In genomic region chr12:6771509-6772330, GRCh38 we compare ENCODE assay signal across 12 cellular contexts. TPM values are rescaled to one million over a fixed set of nuclear protein-coding genes. Genes with fewer than 3 reads are reported as not detected.
DNase-seq lines count a peak whose midpoint lies in the region; ATAC-seq and TF ChIP-seq lines count a peak whose summit lies in the region.
"Had no signal": no experiment of that assay in that cellular context is flagged by ENCODE, and none has a peak within 500 bp of the region (broad histone marks: within the 10 kb centered on the region; RNA-seq: fewer than 3 reads in every experiment).

No MANE protein-coding gene starts in this region.

- ATAC-seq in heart right ventricle: no peak
- ATAC-seq in natural killer cell treated with Interleukin-12 subunit alpha and Interleukin-12 subunit beta and Interleukin-15 and Interleukin-18, amount 100 ng/mL, for 72 hours: no peak

- H3K36me3 Mint-ChIP-seq in natural killer cell treated with Interleukin-12 subunit alpha and Interleukin-12 subunit beta and Interleukin-15 and Interleukin-18, amount 100 ng/mL, for 72 hours: peaks cover 22% of the 10 kb centered on the region

- peak overlapping the region; percentile 33 for H3K27ac ChIP-seq in left ventricle myocardium inferior (replicated peaks)
- H3K27ac ChIP-seq in heart right ventricle: peak overlapping the region in 4 of 10 donors; percentile 20 to 69 (median 28)
- peak overlapping the region; percentile 34 for H3K27ac ChIP-seq in angular gyrus (ENCODE audit: low read depth, low read length)
- H3K27ac ChIP-seq in tibial artery: peak overlapping the region in 1 of 2 donors; percentile 5
- H3K27ac ChIP-seq: C4-2B had no signal

- H3K4me3 ChIP-seq in left ventricle myocardium inferior (no peak overlapping the region), heart right ventricle (peak overlapping the region in 1 of 10 donors; percentile 45), tibial artery (no peak overlapping the region)

- H3K9me3 ChIP-seq in left ventricle myocardium inferior (replicated peaks) (no peaks in the 10 kb centered on the region), heart right ventricle (no peaks in the 10 kb centered on the region), tibial artery (no peaks in the 10 kb centered on the region)

- WGBS in heart right ventricle, 2 donors: 82 to 84% methylated on average over 12 of the region's 12 CpGs

- no peaks in the 10 kb centered on the region for H3K9me3 Mint-ChIP-seq in natural killer cell treated with Interleukin-12 subunit alpha and Interleukin-12 subunit beta and Interleukin-15 and Interleukin-18, amount 100 ng/mL, for 72 hours

- TF ChIP-seq CTCF in left ventricle myocardium inferior (IDR thresholded peaks at IDR 0.05; ENCODE audit: borderline replicate concordance) (no peak), heart right ventricle (IDR thresholded peaks at IDR 0.05) (no peak), tibial artery (IDR thresholded peaks at IDR 0.05) (no peak)

- H3K36me3 ChIP-seq in left ventricle myocardium inferior (peaks cover 13% of the 10 kb centered on the region), heart right ventricle (peaks cover 0 to 28% (median 0%) of the 10 kb centered on the region in 9 donors), tibial artery (peaks cover 19 to 28% (median 25%) of the 10 kb centered on the region in 3 donors)

- intact Hi-C loops in left ventricle myocardium inferior (cut with micrococcal nuclease) (no loop called here), heart right ventricle (cut with DNase I) (no loop called here), tibial artery (cut with DNase I; ENCODE audit: low total_unique reads) (loop anchor here (10.0 kb wide), 1 partner anchor 157 kb away; no protein-coding TSS in a partner anchor)

- peaks cover 29% of the 10 kb centered on the region for H3K27me3 ChIP-seq in left ventricle myocardium inferior (ENCODE audit: low read depth)
- H3K27me3 ChIP-seq in heart right ventricle: peaks cover 0 to 44% (median 8%) of the 10 kb centered on the region in 7 donors
- no peaks in the 10 kb centered on the region for H3K27me3 ChIP-seq in tibial artery

- peaks cover 39 to 64% of the 10 kb centered on the region in 2 donors for H3K4me1 Mint-ChIP-seq in natural killer cell treated with Interleukin-12 subunit alpha and Interleukin-12 subunit beta and Interleukin-15 and Interleukin-18, amount 100 ng/mL, for 72 hours (ENCODE audit: low read depth in 2 of 2)

- peaks cover 32 to 47% of the 10 kb centered on the region in 2 donors for H3K27me3 Mint-ChIP-seq in natural killer cell treated with Interleukin-12 subunit alpha and Interleukin-12 subunit beta and Interleukin-15 and Interleukin-18, amount 100 ng/mL, for 72 hours

- peak overlapping the region; percentile 83 for H3K4me3 Mint-ChIP-seq in natural killer cell treated with Interleukin-12 subunit alpha and Interleukin-12 subunit beta and Interleukin-15 and Interleukin-18, amount 100 ng/mL, for 72 hours

- peak overlapping the region; percentile 52 to 93 for H3K27ac Mint-ChIP-seq in natural killer cell treated with Interleukin-12 subunit alpha and Interleukin-12 subunit beta and Interleukin-15 and Interleukin-18, amount 100 ng/mL, for 72 hours

- H3K4me1 ChIP-seq in left ventricle myocardium inferior (peaks cover 44% of the 10 kb centered on the region), heart right ventricle (peaks cover 2 to 63% (median 25%) of the 10 kb centered on the region in 9 donors), tibial artery (peaks cover 0 to 43% (median 32%) of the 10 kb centered on the region in 4 donors)

- DNase-seq in left ventricle myocardium inferior (no peak), heart right ventricle (no peak), GM03348 (ENCODE audit: low spot score) (no peak), DMS79 treated with DMSO at 0.1 percent for 48 hours (lab: John Stamatoyannopoulos, UW) (no peak), tibial artery (no peak), NCI-H526 (lab: John Stamatoyannopoulos, UW) (no peak)
- peak; percentile 12 for DNase-seq in natural killer cell treated with Interleukin-12 subunit alpha and Interleukin-12 subunit beta and Interleukin-15 and Interleukin-18, amount 100 ng/mL, for 72 hours (ENCODE audit: low spot score)
- DNase-seq: cortex of kidney, NCI-H2107 had no signal

RNA-seq across cellular contexts. Expression of gene LAG3, which starts 0.6 kb away (rescaled TPM):
- total RNA-seq in left ventricle myocardium inferior (not detected), heart right ventricle (1 to 10 TPM in 1 of 10 donors, under 1 TPM in 7, not detected in 2; 0.16 to 2.1 (median 0.26) TPM)
- 1 to 10 TPM in 1 of 2 donors, under 1 TPM in 1; 0.13 to 1.2 TPM for polyA plus RNA-seq in heart right ventricle
- total RNA-seq in natural killer cell treated with Interleukin-12 subunit alpha and Interleukin-12 subunit beta and Interleukin-15 and Interleukin-18, amount 100 ng/mL, for 72 hours: 100 to 1,000 TPM in 1 of 2 donors, 10 to 100 TPM in 1; 78.2 to 365 TPM
- total RNA-seq: myocyte had no signal

RNA-seq across cellular contexts. Expression of gene PTMS, which starts 5.6 kb away (rescaled TPM):
- total RNA-seq in left ventricle myocardium inferior (104 TPM), heart right ventricle (100 to 1,000 TPM in 5 of 10 donors, 10 to 100 TPM in 5; 73.3 to 194 (median 96.0) TPM)
- polyA plus RNA-seq in heart right ventricle: 100 to 1,000 TPM; 289 to 361 TPM
- 10 to 100 TPM; 50.4 to 93.8 TPM for total RNA-seq in natural killer cell treated with Interleukin-12 subunit alpha and Interleukin-12 subunit beta and Interleukin-15 and Interleukin-18, amount 100 ng/mL, for 72 hours

RNA-seq across cellular contexts. Expression of gene CD4, which starts 17.6 kb away (rescaled TPM):
- 7.4 TPM for total RNA-seq in left ventricle myocardium inferior
- 10 to 100 TPM in 2 of 10 donors, 1 to 10 TPM in 8; 2.8 to 44.3 (median 5.0) TPM for total RNA-seq in heart right ventricle
- 1 to 10 TPM; 2.6 to 3.2 TPM for polyA plus RNA-seq in heart right ventricle
- total RNA-seq in natural killer cell treated with Interleukin-12 subunit alpha and Interleukin-12 subunit beta and Interleukin-15 and Interleukin-18, amount 100 ng/mL, for 72 hours: 1 to 10 TPM in 1 of 2 donors, under 1 TPM in 1; 0.43 to 5.4 TPM
- total RNA-seq: myocyte had no signal

RNA-seq across cellular contexts. Expression of gene MLF2, which starts 18.8 kb away (rescaled TPM):
- total RNA-seq in left ventricle myocardium inferior: 153 TPM
- total RNA-seq in heart right ventricle: 100 to 1,000 TPM; 135 to 182 (median 148) TPM
- 100 to 1,000 TPM; 108 to 197 TPM for polyA plus RNA-seq in heart right ventricle
- total RNA-seq in natural killer cell treated with Interleukin-12 subunit alpha and Interleukin-12 subunit beta and Interleukin-15 and Interleukin-18, amount 100 ng/mL, for 72 hours: 100 to 1,000 TPM in 1 of 2 donors, 10 to 100 TPM in 1; 98.3 to 124 TPM

RNA-seq across cellular contexts. Expression of gene COPS7A, which starts 47.9 kb away (rescaled TPM):
- total RNA-seq in left ventricle myocardium inferior (73.2 TPM), heart right ventricle (10 to 100 TPM; 67.4 to 89.8 (median 77.9) TPM)
- polyA plus RNA-seq in heart right ventricle: 10 to 100 TPM; 31.1 to 91.5 TPM
- total RNA-seq in natural killer cell treated with Interleukin-12 subunit alpha and Interleukin-12 subunit beta and Interleukin-15 and Interleukin-18, amount 100 ng/mL, for 72 hours: 10 to 100 TPM; 49.6 to 60.6 TPM

Comparison
In these comparisons a context has a peak if more than half of its experiments do, and no peak if none do; other contexts are left out.
1. RNA of gene LAG3, which starts 0.6 kb away (total RNA-seq): 78.2 to 365 TPM in natural killer cell treated with Interleukin-12 subunit alpha and Interleukin-12 subunit beta and Interleukin-15 and Interleukin-18, amount 100 ng/mL, for 72 hours; 0.16 to 2.1 TPM in heart right ventricle and not detected in left ventricle myocardium inferior (single experiment); every median in the first group is over 10 times any median in the second.